29 cellular contexts compared by ENCODE assay signal in genomic region chr6:36455486-36456027, GRCh38. TPM values are rescaled to one million over a fixed set of nuclear protein-coding genes. Genes with fewer than 3 reads are reported as not detected.
DNase-seq lines count a peak whose midpoint lies in the region; ATAC-seq, FAIRE-seq and TF ChIP-seq lines count a peak whose summit lies in the region.
"Had no signal": no experiment of that assay in that cellular context is flagged by ENCODE, and none has a peak within 500 bp of the region (broad histone marks: within the 10 kb centered on the region; RNA-seq: fewer than 3 reads in every experiment).

No MANE protein-coding gene starts in this region.

- H3K27me3 Mint-ChIP-seq in MCF 10A (ENCODE audit: insufficient read depth, unreplicated experiment) (no peaks in the 10 kb centered on the region), natural killer cell (ENCODE audit: low read depth in 2 of 2) (no peaks in the 10 kb centered on the region)
- H3K27me3 Mint-ChIP-seq: CD8-positive, alpha-beta memory T cell; natural killer cell treated with Interleukin-12 subunit alpha and Interleukin-12 subunit beta and Interleukin-15 and Interleukin-18, amount 100 ng/mL, for 72 hours; stimulated activated memory B cell treated with anti-CD40 and anti-IgM and Interleukin-4, amounts not matched to agents 10 μg/mL and 1 μg/mL and 100 μg/mL, for 72 hours; T-cell had no signal

- ATAC-seq in lower lobe of right lung (peak; percentile 39 to 78), HG02798 (IDR thresholded peaks at IDR 0.05; ENCODE audit: poor library complexity, unreplicated experiment) (no peak), natural killer cell (no peak), HG02938 (IDR thresholded peaks at IDR 0.05; ENCODE audit: unreplicated experiment) (no peak)
- ATAC-seq: activated T-cell treated with anti-CD3 and anti-CD28 coated beads, Interleukin-2, amount 50 U/mL, for 72 hours; gastroesophageal sphincter; mucosa of descending colon; natural killer cell treated with Interleukin-12 subunit alpha and Interleukin-12 subunit beta and Interleukin-15 and Interleukin-18, amount 100 ng/mL, for 72 hours; stimulated activated memory B cell treated with anti-CD40 and anti-IgM and Interleukin-4, amounts not matched to agents 10 μg/mL and 1 μg/mL and 100 μg/mL, for 72 hours; T-cell had no signal

- H3K27ac Mint-ChIP-seq in MCF 10A (ENCODE audit: low read depth, unreplicated experiment) (no peak overlapping the region), natural killer cell (no peak overlapping the region)
- H3K27ac Mint-ChIP-seq: activated T-cell treated with anti-CD3 and anti-CD28 coated beads, Interleukin-2, amount 50 U/mL, for 72 hours; H9; natural killer cell treated with Interleukin-12 subunit alpha and Interleukin-12 subunit beta and Interleukin-15 and Interleukin-18, amount 100 ng/mL, for 72 hours; stimulated activated memory B cell treated with anti-CD40 and anti-IgM and Interleukin-4, amounts not matched to agents 10 μg/mL and 1 μg/mL and 100 μg/mL, for 72 hours; T-cell had no signal

- H3K9me3 ChIP-seq in breast epithelium (no peaks in the 10 kb centered on the region), lower lobe of right lung (no peaks in the 10 kb centered on the region)
- H3K9me3 ChIP-seq: gastroesophageal sphincter, mucosa of descending colon had no signal

- no peaks in the 10 kb centered on the region for H3K27me3 ChIP-seq in breast epithelium
- H3K27me3 ChIP-seq in lower lobe of right lung (ENCODE audit: low read depth): no peaks in the 10 kb centered on the region
- H3K27me3 ChIP-seq: dorsolateral prefrontal cortex, gastroesophageal sphincter had no signal

- POLR2A ChIA-PET in MCF 10A (lab: Yijun Ruan, JAX): interaction anchor here (0.8 to 1.4 kb wide), 2 partner anchors 10 to 12 kb away, joined by 3 to 4 read pairs; partner anchors contain the start of gene KCTD20

- intact Hi-C loops in breast epithelium (cut with DNase I; ENCODE audit: low total_unique reads): no loop called here
- intact Hi-C loops in MCF 10A (cut with micrococcal nuclease): no loop called here
- intact Hi-C loops in lower lobe of right lung (cut with DNase I): no loop called here
- intact Hi-C loops in natural killer cell (cut with micrococcal nuclease): no loop called here

- H3K4me3 Mint-ChIP-seq in MCF 10A (ENCODE audit: unreplicated experiment): no peak overlapping the region
- no peak overlapping the region for H3K4me3 Mint-ChIP-seq in natural killer cell
- H3K4me3 Mint-ChIP-seq: activated T-cell treated with anti-CD3 and anti-CD28 coated beads, Interleukin-2, amount 50 U/mL, for 72 hours; CD8-positive, alpha-beta memory T cell; H9; natural killer cell treated with Interleukin-12 subunit alpha and Interleukin-12 subunit beta and Interleukin-15 and Interleukin-18, amount 100 ng/mL, for 72 hours; stimulated activated memory B cell treated with anti-CD40 and anti-IgM and Interleukin-4, amounts not matched to agents 10 μg/mL and 1 μg/mL and 100 μg/mL, for 72 hours; T-cell had no signal

- FAIRE-seq in urothelium cell line (lab: Jason Lieb, UNC): peak; percentile 5

- H3K4me1 Mint-ChIP-seq in MCF 10A (ENCODE audit: insufficient read depth, unreplicated experiment) (no peaks in the 10 kb centered on the region), natural killer cell (peaks cover 16 to 17% of the 10 kb centered on the region in 2 donors)
- H3K4me1 Mint-ChIP-seq: H9 had no signal

- DNase-seq in breast epithelium (ENCODE audit: low spot score in 2 of 2) (no peak), MCF 10A (ENCODE audit: unreplicated experiment) (no peak), lower lobe of right lung (no peak), urothelium cell line (ENCODE audit: low spot score) (no peak), natural killer cell (no peak)
- DNase-seq: activated CD4-positive, CD25-positive, alpha-beta regulatory T cell; activated T-cell treated with anti-CD3 and anti-CD28 coated beads, Interleukin-2, amount 50 U/mL, for 72 hours; CD8-positive, alpha-beta memory T cell; DMS153; dorsolateral prefrontal cortex; H9; IMR-90; mucosa of descending colon; NCI-H1048; NCI-H1694; T-cell had no signal

- H3K36me3 Mint-ChIP-seq in MCF 10A (ENCODE audit: insufficient read depth, unreplicated experiment) (peaks cover 38% of the 10 kb centered on the region), natural killer cell (no peaks in the 10 kb centered on the region)
- H3K36me3 Mint-ChIP-seq: natural killer cell treated with Interleukin-12 subunit alpha and Interleukin-12 subunit beta and Interleukin-15 and Interleukin-18, amount 100 ng/mL, for 72 hours had no signal

- TF ChIP-seq CTCF in breast epithelium (IDR thresholded peaks at IDR 0.05) (no peak), MCF 10A (IDR thresholded peaks at IDR 0.05; ENCODE audit: unreplicated experiment) (no peak), VCaP (conservative IDR thresholded peaks at IDR 0.05) (no peak), lower lobe of right lung (IDR thresholded peaks at IDR 0.05) (no peak), natural killer cell (IDR thresholded peaks at IDR 0.05) (no peak)

- H3K27ac ChIP-seq in breast epithelium (peak overlapping the region; percentile 10 to 38), VCaP (peak overlapping the region; percentile 66), lower lobe of right lung (no peak overlapping the region)
- H3K27ac ChIP-seq: dorsolateral prefrontal cortex, gastroesophageal sphincter, RWPE1 had no signal

- BruUV-seq in MCF 10A (replicated peaks; lab: Mats Ljungman, UMichigan): no TSS peak

- CTCF ChIA-PET in MCF 10A (lab: Yijun Ruan, JAX): interaction anchor here (0.7 kb wide), 1 partner anchor 93 kb away, joined by 3 read pairs; no protein-coding TSS in a partner anchor

- H3K4me3 ChIP-seq in breast epithelium: no peak overlapping the region
- H3K4me3 ChIP-seq in lower lobe of right lung: no peak overlapping the region
- H3K4me3 ChIP-seq: dorsolateral prefrontal cortex, gastroesophageal sphincter, mucosa of descending colon had no signal

- H3K9me3 Mint-ChIP-seq in MCF 10A (ENCODE audit: unreplicated experiment) (no peaks in the 10 kb centered on the region), natural killer cell (no peaks in the 10 kb centered on the region)
- H3K9me3 Mint-ChIP-seq: activated T-cell treated with anti-CD3 and anti-CD28 coated beads, Interleukin-2, amount 50 U/mL, for 72 hours; CD8-positive, alpha-beta memory T cell; H9; natural killer cell treated with Interleukin-12 subunit alpha and Interleukin-12 subunit beta and Interleukin-15 and Interleukin-18, amount 100 ng/mL, for 72 hours; stimulated activated memory B cell treated with anti-CD40 and anti-IgM and Interleukin-4, amounts not matched to agents 10 μg/mL and 1 μg/mL and 100 μg/mL, for 72 hours; T-cell had no signal

- H3K4me1 ChIP-seq in breast epithelium (no peaks in the 10 kb centered on the region), lower lobe of right lung (peaks cover 7% of the 10 kb centered on the region)

- no peak for TF ChIP-seq POLR2A in breast epithelium (IDR thresholded peaks at IDR 0.05)

- H3K36me3 ChIP-seq in breast epithelium (no peaks in the 10 kb centered on the region), lower lobe of right lung (peaks cover 15% of the 10 kb centered on the region)

RNA-seq across cellular contexts. Expression of gene KCTD20, which starts 12.8 kb away (rescaled TPM):
- 10 to 100 TPM; 59.4 to 64.5 (median 61.6) TPM for total RNA-seq in breast epithelium
- 46.6 and 52.0 TPM in 2 replicates for total RNA-seq in MCF 10A (2022)
- total RNA-seq in lower lobe of right lung: 37.2 TPM
- 10 to 100 TPM; 37.7 to 43.5 (median 43.2) TPM for total RNA-seq in natural killer cell

RNA-seq across cellular contexts. Expression of gene PXT1, which starts 12.9 kb away (rescaled TPM):
- under 1 TPM in 1 of 3 donors, not detected in 2; 0.15 TPM for total RNA-seq in breast epithelium
- total RNA-seq in MCF 10A (2022): 0.15 TPM in 1 of 2 replicates, not detected in the other
- total RNA-seq in lower lobe of right lung: not detected
- total RNA-seq in natural killer cell: 1 to 10 TPM in 1 of 3 donors, under 1 TPM in 2; 0.27 to 1.0 (median 0.28) TPM
- total RNA-seq: cerebellum, G401, H9, IMR-90, mucosa of descending colon, NCI-H460, omental fat pad, skeletal muscle tissue, temporal lobe had no signal

Comparison
In these comparisons a context has a peak if more than half of its experiments do, and no peak if none do; other contexts are left out.
1. ATAC-seq: peak in lower lobe of right lung (2 of 2); none in HG02798 (single experiment), natural killer cell (0 of 3) and HG02938 (single experiment).